Comparison of ENCODE assay signal across 18 cellular contexts in the genomic region with DNA sequence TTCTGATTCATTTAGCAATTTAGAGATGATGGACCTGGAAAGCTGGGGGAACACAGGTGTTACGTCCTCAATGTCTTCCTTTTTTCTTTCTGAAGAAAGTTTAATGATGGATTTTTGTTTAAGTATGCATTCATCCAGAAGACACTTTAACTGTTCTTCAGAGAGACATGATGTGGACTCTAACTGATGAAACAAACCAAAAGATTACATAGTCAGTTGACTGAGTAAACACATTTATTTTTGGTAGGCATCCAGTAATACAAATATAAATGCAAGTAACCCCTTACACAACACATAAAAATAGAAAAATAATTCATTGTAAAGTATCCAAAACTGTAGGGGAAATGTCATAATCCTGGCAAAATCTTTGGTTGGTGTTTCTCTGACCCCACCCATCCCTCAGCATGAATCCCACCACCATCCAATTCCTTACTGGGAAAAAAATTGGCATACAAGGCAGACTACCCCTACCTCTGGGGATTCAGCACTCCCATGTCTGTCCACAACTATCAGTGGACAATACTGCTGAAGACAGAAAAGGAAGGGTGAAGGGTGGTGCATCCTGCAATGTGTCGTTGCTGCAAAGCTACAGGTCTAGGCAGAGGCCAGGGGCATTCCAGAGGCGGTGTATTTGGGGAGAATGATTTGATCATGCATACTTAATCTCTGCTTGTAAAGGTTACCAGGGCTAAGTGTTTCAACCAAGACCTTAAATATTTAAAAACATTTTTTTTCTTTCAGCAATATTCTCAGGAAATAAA. TPM values are rescaled to one million over a fixed set of nuclear protein-coding genes. Genes with fewer than 3 reads are reported as not detected.
DNase-seq lines count a peak whose midpoint lies in the region; ATAC-seq, FAIRE-seq and TF ChIP-seq lines count a peak whose summit lies in the region.
"Had no signal": no experiment of that assay in that cellular context is flagged by ENCODE, and none has a peak within 500 bp of the region (broad histone marks: within the 10 kb centered on the region; RNA-seq: fewer than 3 reads in every experiment).

No MANE protein-coding gene starts in this region.

- no peak for TF ChIP-seq RAD21 in A549 (conservative IDR thresholded peaks at IDR 0.05 in 1 of 2, IDR thresholded peaks at IDR 0.05 in 1 of 2)

- H3K27me3 Mint-ChIP-seq in MCF 10A (ENCODE audit: insufficient read depth, unreplicated experiment): no peaks in the 10 kb centered on the region
- H3K27me3 Mint-ChIP-seq: CD4-positive, alpha-beta memory T cell had no signal

- TF ChIP-seq CTCF in A549 (IDR thresholded peaks at IDR 0.05): no peak
- TF ChIP-seq CTCF in MCF 10A (IDR thresholded peaks at IDR 0.05; ENCODE audit: unreplicated experiment): no peak

- WGBS in A549 (ENCODE audit: missing lambda C conversion rate): 40% methylated on average over 3 of the region's 3 CpGs

- peak overlapping the region; percentile 91 for H3K27ac Mint-ChIP-seq in MCF 10A (ENCODE audit: low read depth, unreplicated experiment)
- H3K27ac Mint-ChIP-seq: H9 had no signal

- no peak for TF ChIP-seq POLR2A in A549 (IDR thresholded peaks at IDR 0.05; ENCODE audit: low read length)

- FAIRE-seq in A549 (lab: Jason Lieb, UNC): no peak
- FAIRE-seq: HTR-8/SVneo had no signal

- no peaks in the 10 kb centered on the region for H3K36me3 ChIP-seq in MG63

- peak overlapping the region; percentile 32 to 51; a peak in 3 of 6 replicates for H3K27ac ChIP-seq in A549

- H3K9me3 Mint-ChIP-seq in MCF 10A (ENCODE audit: unreplicated experiment): peaks cover 10% of the 10 kb centered on the region

- no peaks in the 10 kb centered on the region for H3K36me3 Mint-ChIP-seq in MCF 10A (ENCODE audit: insufficient read depth, unreplicated experiment)

- no peak for DNase-seq in A549 (ENCODE audit: low read depth in 1 of 2, low spot score in 1 of 2)
- DNase-seq in MG63: peak; percentile 41
- peak; percentile 31 for DNase-seq in MCF 10A (ENCODE audit: unreplicated experiment)
- DNase-seq in fibroblast of peridontal ligament (ENCODE audit: extremely low read depth): peak; percentile 66
- no peak for DNase-seq in activated T-cell treated with anti-CD3 and anti-CD28 coated beads, Interleukin-2, amount 50 U/mL, for 48 hours
- no peak for DNase-seq in cardiac septum (ENCODE audit: low spot score)
- DNase-seq: Calu3; CD4-positive, alpha-beta memory T cell; DMS53; H9; MV-4-11; NCI-H1417; NCI-H187 treated with DMSO at 0.1 percent for 48 hours; NCI-H446; NCI-H69 had no signal

- H3K9me3 ChIP-seq in A549 (peaks cover 4% of the 10 kb centered on the region; the same call in 1 of the 3 replicates), MG63 (peaks cover 7% of the 10 kb centered on the region; the same call in 1 of the 2 replicates)

- intact Hi-C loops in MCF 10A (cut with micrococcal nuclease): no loop called here
- intact Hi-C loops in cardiac septum (cut with DNase I): no loop called here

- H3K4me3 Mint-ChIP-seq in MCF 10A (ENCODE audit: unreplicated experiment): peak overlapping the region; percentile 56
- H3K4me3 Mint-ChIP-seq: CD4-positive, alpha-beta memory T cell; H9 had no signal

- POLR2A ChIA-PET in A549 (lab: Yijun Ruan, JAX) (no interaction called here), MCF 10A (lab: Yijun Ruan, JAX) (interaction anchor here (0.9 to 2.1 kb wide), 6 partner anchors 10 to 164 kb away, joined by 3 to 10 read pairs (median 4); a partner anchor contains a TSS)

- peaks cover 29% of the 10 kb centered on the region for H3K4me1 ChIP-seq in A549

- TF ChIP-seq EP300 in A549 (IDR thresholded peaks at IDR 0.05): no peak

- H3K27me3 ChIP-seq in MG63: no peaks in the 10 kb centered on the region

- no peak for ATAC-seq in A549
- ATAC-seq in HG03095 (IDR thresholded peaks at IDR 0.05; ENCODE audit: unreplicated experiment): no peak
- ATAC-seq in GM18511 (IDR thresholded peaks at IDR 0.05; ENCODE audit: unreplicated experiment): no peak

- CTCF ChIA-PET in A549 (lab: Yijun Ruan, JAX): interaction anchor here (0.9 to 1.1 kb wide), 2 partner anchors 11 to 67 kb away, joined by 3 read pairs; no protein-coding TSS in a partner anchor
- CTCF ChIA-PET in MCF 10A (lab: Yijun Ruan, JAX): interaction anchor here (1.0 to 1.1 kb wide), 2 partner anchors 13 to 38 kb away, joined by 3 to 4 read pairs; a partner anchor contains a TSS

- BruUV-seq in MCF 10A (replicated peaks; lab: Mats Ljungman, UMichigan): no TSS peak

- peaks cover 29% of the 10 kb centered on the region for H3K4me1 Mint-ChIP-seq in MCF 10A (ENCODE audit: insufficient read depth, unreplicated experiment)
- H3K4me1 Mint-ChIP-seq: H9 had no signal

- H3K4me3 ChIP-seq in A549 (no peak overlapping the region), MG63 (no peak overlapping the region)

- H3K4me2 ChIP-seq in A549: peak overlapping the region; percentile 33; the same call in 2 of the 3 replicates

TF ChIP-seq in A549, 52 proteins besides CTCF, POLR2A, EP300 and RAD21:
- TF ChIP-seq KDM5A (IDR thresholded peaks at IDR 0.05): no peak

RNA-seq across cellular contexts. Expression of a gene that starts 37.4 kb away (rescaled TPM):
- polyA plus RNA-seq in A549 (2011; rRNA removed): 46.8 and 53.5 TPM in 2 replicates
- polyA plus RNA-seq in A549 (2012; cell fraction: cytosol; rRNA removed): 34.1 and 36.8 TPM in 2 replicates
- polyA plus RNA-seq in A549 (2012; cell fraction: nucleus; rRNA removed): 260 and 262 TPM in 2 replicates
- polyA plus RNA-seq in A549 (2017; fragmentation: RNase III; extraction: RNeasy Plus Mini Kit Qiagen cat#74134 plus additional on column Dnase treatment): 54.4 to 63.5 TPM (median 54.9 TPM) in 3 replicates
- polyA minus RNA-seq in A549 (2011; rRNA and poly(A)+ RNA removed): 374 and 456 TPM in 2 replicates
- total RNA-seq in MG63 (2014; rRNA removed; shearing (Covaris generic); ENCODE audit: low replicate concordance): 335 and 364 TPM in 2 replicates
- 103 and 393 TPM in 2 replicates for total RNA-seq in MCF 10A (2022)
- total RNA-seq in cardiac septum: 283 TPM

Comparison
In these comparisons a context has a peak if more than half of its experiments do, and no peak if none do; other contexts are left out.
1. DNase-seq: peak in MG63 (single experiment), MCF 10A (single experiment) and fibroblast of peridontal ligament (single experiment); none in A549 (0 of 2), activated T-cell treated with anti-CD3 and anti-CD28 coated beads, Interleukin-2, amount 50 U/mL, for 48 hours (0 of 2) and cardiac septum (single experiment).